20 cellular contexts compared by ENCODE assay signal in genomic region chr4:31411606-31412005, GRCh38.
DNase-seq lines count a peak whose midpoint lies in the region; ATAC-seq, FAIRE-seq and TF ChIP-seq lines count a peak whose summit lies in the region.
"Had no signal": no experiment of that assay in that cellular context is flagged by ENCODE, and none has a peak within 500 bp of the region (broad histone marks: within the 10 kb centered on the region; RNA-seq: fewer than 3 reads in every experiment).

No MANE protein-coding gene starts in this region.

- no peak overlapping the region for H3K4me3 Mint-ChIP-seq in astrocyte (ENCODE audit: unreplicated experiment)
- H3K4me3 Mint-ChIP-seq: H9 had no signal

- peaks cover 3% of the 10 kb centered on the region for H3K4me1 Mint-ChIP-seq in astrocyte (ENCODE audit: low read depth, unreplicated experiment)
- H3K4me1 Mint-ChIP-seq: H9 had no signal

- H3K27me3 Mint-ChIP-seq in astrocyte (ENCODE audit: low read depth, unreplicated experiment), result no peaks in the 10 kb centered on the region

- H3K4me3 ChIP-seq in astrocyte (ENCODE audit: insufficient read depth, low read depth, low read length) (no peak overlapping the region), A673 (ENCODE audit: low read depth, low read length, poor library complexity, severe bottlenecking) (no peak overlapping the region)
- H3K4me3 ChIP-seq: BLaER1 treated with 17β-estradiol and CSF1 and Interleukin-3, amounts not matched to agents 10 nM and 100 nM; K562 had no signal

- no peaks in the 10 kb centered on the region for H4K20me1 ChIP-seq in astrocyte (ENCODE audit: insufficient read depth, low read length)
- H4K20me1 ChIP-seq: BLaER1 treated with 17β-estradiol and CSF1 and Interleukin-3, amounts not matched to agents 10 nM and 100 nM had no signal

- intact Hi-C loops in A673 (cut with micrococcal nuclease; ENCODE audit: unreplicated experiment), result no loop called here

- H3K4me2 ChIP-seq in astrocyte (ENCODE audit: low read length), result no peak overlapping the region
- H3K4me2 ChIP-seq: BLaER1 treated with 17β-estradiol and CSF1 and Interleukin-3, amounts not matched to agents 10 nM and 100 nM had no signal

- CTCF ChIA-PET in A673 (lab: Charles Lee), result no interaction called here

- DNase-seq in HuH-7 (ENCODE audit: low spot score) (peak; percentile 68), astrocyte (ENCODE audit: low read depth) (peak; percentile 2), foreskin melanocyte (peak; percentile 7), A673 (ENCODE audit: low spot score) (no peak), DMS114 treated with DMSO at 0.1 percent for 48 hours (lab: John Stamatoyannopoulos, UW; ENCODE audit: unreplicated experiment) (no peak), superior temporal gyrus (ENCODE audit: extremely low spot score) (no peak)
- DNase-seq: H9, NCI-H1048, NCI-H146, NCI-H2081, NCI-H524, Right ventricle myocardium superior had no signal

- no peaks in the 10 kb centered on the region for H3K4me1 ChIP-seq in astrocyte (ENCODE audit: insufficient read depth, low read length)
- H3K4me1 ChIP-seq in A673 (ENCODE audit: insufficient read depth, low read length, poor library complexity, severe bottlenecking), result no peaks in the 10 kb centered on the region
- H3K4me1 ChIP-seq: BLaER1 treated with 17β-estradiol and CSF1 and Interleukin-3, amounts not matched to agents 10 nM and 100 nM had no signal

- TF ChIP-seq CTCF in 22Rv1 (IDR thresholded peaks at IDR 0.05), result no peak
- TF ChIP-seq CTCF in astrocyte (IDR thresholded peaks at IDR 0.05; ENCODE audit: insufficient read depth, low read depth, low read length), result no peak
- TF ChIP-seq CTCF in A673 (conservative IDR thresholded peaks at IDR 0.05; ENCODE audit: low read depth, low read length), result no peak

- no peaks in the 10 kb centered on the region for H3K79me2 ChIP-seq in astrocyte (ENCODE audit: insufficient read depth, low read length)

- no peaks in the 10 kb centered on the region for H3K36me3 Mint-ChIP-seq in astrocyte (ENCODE audit: low read depth, unreplicated experiment)

- H3K9ac ChIP-seq in astrocyte (ENCODE audit: low read length), result no peak overlapping the region
- H3K9ac ChIP-seq: BLaER1 treated with 17β-estradiol and CSF1 and Interleukin-3, amounts not matched to agents 10 nM and 100 nM had no signal

- POLR2A ChIA-PET in A673 (lab: Charles Lee; ENCODE audit: low non-redundant PET), result no interaction called here

- ATAC-seq in HG03025 (IDR thresholded peaks at IDR 0.05; ENCODE audit: low FRiP score, unreplicated experiment), result no peak
- ATAC-seq: K562, SK-N-SH treated with all-trans-retinoic acid at 6 μM for 48 hours had no signal

- H3K27ac Mint-ChIP-seq in astrocyte (ENCODE audit: unreplicated experiment), result no peak overlapping the region
- H3K27ac Mint-ChIP-seq: H9 had no signal

- H3K27me3 ChIP-seq in astrocyte (ENCODE audit: insufficient read depth, low read length), result no peaks in the 10 kb centered on the region
- H3K27me3 ChIP-seq in A673 (replicated peaks; ENCODE audit: insufficient read depth, low read depth, low read length, poor library complexity), result no peaks in the 10 kb centered on the region
- H3K27me3 ChIP-seq: BLaER1 treated with 17β-estradiol and CSF1 and Interleukin-3, amounts not matched to agents 10 nM and 100 nM had no signal

- H3K36me3 ChIP-seq in astrocyte (ENCODE audit: insufficient read depth, low read length), result no peaks in the 10 kb centered on the region
- H3K36me3 ChIP-seq in A673 (ENCODE audit: insufficient read depth, low read length, poor library complexity, severe bottlenecking), result no peaks in the 10 kb centered on the region
- H3K36me3 ChIP-seq: BLaER1 treated with 17β-estradiol and CSF1 and Interleukin-3, amounts not matched to agents 10 nM and 100 nM had no signal

- H3K27ac ChIP-seq in 22Rv1 (peak overlapping the region; percentile 66), astrocyte (ENCODE audit: low read depth, low read length) (no peak overlapping the region), A673 (ENCODE audit: low read depth, low read length, poor library complexity, severe bottlenecking) (no peak overlapping the region)
- H3K27ac ChIP-seq: BLaER1 treated with 17β-estradiol and CSF1 and Interleukin-3, amounts not matched to agents 10 nM and 100 nM; HL-60 had no signal

- no peaks in the 10 kb centered on the region for H3K9me3 Mint-ChIP-seq in astrocyte (ENCODE audit: unreplicated experiment)
- H3K9me3 Mint-ChIP-seq: H9 had no signal

- BruUV-seq in A673 (replicated peaks; lab: Mats Ljungman, UMichigan), result no TSS peak

- FAIRE-seq in astrocyte (lab: Jason Lieb, UNC), result no peak
- FAIRE-seq: GM19239, K562, RCC 7860 had no signal

- H2AFZ ChIP-seq in astrocyte (ENCODE audit: low read depth, low read length), result no peak overlapping the region

- H3K9me3 ChIP-seq in astrocyte (ENCODE audit: insufficient read depth, low read depth, low read length) (no peaks in the 10 kb centered on the region), A673 (ENCODE audit: low read depth, low read length, poor library complexity, severe bottlenecking) (no peaks in the 10 kb centered on the region)
- H3K9me3 ChIP-seq: BLaER1 treated with 17β-estradiol and CSF1 and Interleukin-3, amounts not matched to agents 10 nM and 100 nM had no signal

Comparison
In these comparisons a context has a peak if more than half of its experiments do, and no peak if none do; other contexts are left out.
1. DNase-seq: peak in HuH-7 (single experiment), astrocyte (single experiment) and foreskin melanocyte (single experiment); none in A673 (single experiment), DMS114 treated with DMSO at 0.1 percent for 48 hours (single experiment) and superior temporal gyrus (single experiment).